In the genomic region with DNA sequence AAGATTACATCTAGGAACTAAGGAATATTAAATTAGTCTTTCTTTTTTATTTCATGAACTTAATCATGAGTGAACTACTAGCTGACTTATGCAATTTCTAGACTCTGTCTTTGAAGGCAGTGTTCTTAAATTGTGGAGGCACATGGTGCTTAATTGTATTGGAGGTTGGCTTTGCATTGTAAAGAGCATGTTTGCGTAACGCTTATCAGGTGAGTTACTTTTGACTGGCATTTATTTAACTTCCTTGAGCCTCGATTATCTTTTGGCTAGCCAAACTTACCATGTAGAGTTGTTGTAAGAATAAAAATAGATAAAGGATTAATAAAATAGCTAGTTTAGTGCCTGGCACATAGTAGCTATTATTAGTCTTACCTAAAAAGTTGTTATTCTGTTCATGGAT, we compare ENCODE assay signal across 37 cellular contexts.
"Had no signal": no experiment of that assay in that cellular context is flagged by ENCODE, and none has a peak within 500 bp of the region (broad histone marks: within the 10 kb centered on the region; RNA-seq: fewer than 3 reads in every experiment).

No MANE protein-coding gene starts in this region.

- ATAC-seq: activated naive CD4-positive, alpha-beta T cell treated with anti-CD3 and anti-CD28 coated beads, Interleukin-2, amount 50 U/mL, for 72 hours; activated naive CD8-positive, alpha-beta T cell treated with anti-CD3 and anti-CD28 coated beads, Interleukin-2, amount 50 U/mL, for 24 hours; activated T-cell treated with anti-CD3 and anti-CD28 coated beads, Interleukin-2, amount 50 U/mL, for 4 hours; activated T-cell treated with anti-CD3 and anti-CD28 coated beads, Interleukin-2, amount 50 U/mL, for 72 hours; activated T-helper 17 cell treated with anti-CD3 and anti-CD28 coated beads, Interleukin-2, amount 50 U/mL, for 72 hours; body of pancreas had no signal

- H3K4me3 Mint-ChIP-seq: activated naive CD4-positive, alpha-beta T cell treated with anti-CD3 and anti-CD28 coated beads for 36 hours; activated naive CD4-positive, alpha-beta T cell treated with anti-CD3 and anti-CD28 coated beads, Interleukin-2, amount 10 ng/mL, durations not matched to agents 7 days and 5 days; activated naive CD4-positive, alpha-beta T cell treated with anti-CD3 and anti-CD28 coated beads, Interleukin-2, amount 50 U/mL, for 24 hours; activated naive CD8-positive, alpha-beta T cell; activated naive CD8-positive, alpha-beta T cell treated with anti-CD3 and anti-CD28 coated beads for 36 hours; activated naive CD8-positive, alpha-beta T cell treated with anti-CD3 and anti-CD28 coated beads, Interleukin-2, amount 10 ng/mL, durations not matched to agents 7 days and 5 days; activated naive CD8-positive, alpha-beta T cell treated with anti-CD3 and anti-CD28 coated beads, Interleukin-2, amount 50 U/mL, for 24 hours; activated T-cell treated with anti-CD3 and anti-CD28 coated beads, Interleukin-2, amount 50 U/mL, for 24 hours; activated T-cell treated with anti-CD3 and anti-CD28 coated beads, Interleukin-2, amount 50 U/mL, for 4 hours; activated T-cell treated with anti-CD3 and anti-CD28 coated beads, Interleukin-2, amount 50 U/mL, for 72 hours; activated T-helper 1 cell treated with anti-CD3 and anti-CD28 coated beads, Interleukin-12 subunit alpha, Interleukin-12 subunit beta, Interleukin-2, Interleukin-4 antibody, amounts not matched to agents 30 ng/mL and 10 ng/mL and 1 ng/mL, durations not matched to agents 14 hours and 24 hours and 36 hours; activated T-helper 17 cell treated with anti-CD3 and anti-CD28 coated beads, Interleukin-2, amount 50 U/mL, for 72 hours; brain; central memory CD8-positive, alpha-beta T cell had no signal

- H3K9me3 Mint-ChIP-seq: activated naive CD4-positive, alpha-beta T cell treated with anti-CD3 and anti-CD28 coated beads, Interleukin-2, amount 10 ng/mL, durations not matched to agents 7 days and 5 days; activated T-helper 2 cell treated with anti-CD3 and anti-CD28 coated beads, Interferon-gamma antibody, Interleukin-2, Interleukin-4, amounts not matched to agents 10 μg/mL and 5 μg/mL and 100 μg/mL, durations not matched to agents 14 hours and 24 hours and 36 hours; central memory CD8-positive, alpha-beta T cell had no signal

- DNase-seq: activated effector memory CD4-positive, alpha-beta T cell treated with anti-CD3 and anti-CD28 coated beads, Interleukin-2, amount 50 U/mL, for 16 hours; activated effector memory CD4-positive, alpha-beta T cell treated with Interleukin-2 at 50 U/mL for 16 hours; activated gamma-delta T cell; activated gamma-delta T cell treated with Interleukin-2 at 50 U/mL for 16 hours; activated naive CD4-positive, alpha-beta T cell; activated naive CD4-positive, alpha-beta T cell treated with anti-CD3 and anti-CD28 coated beads for 36 hours; activated naive CD4-positive, alpha-beta T cell treated with anti-CD3 and anti-CD28 coated beads, Interleukin-2, amount 10 ng/mL, durations not matched to agents 7 days and 5 days; activated naive CD4-positive, alpha-beta T cell treated with anti-CD3 and anti-CD28 coated beads, Interleukin-2, amount 50 U/mL, for 16 hours; activated naive CD4-positive, alpha-beta T cell treated with Interleukin-2 at 50 U/mL for 16 hours; activated naive CD8-positive, alpha-beta T cell treated with anti-CD3 and anti-CD28 coated beads for 36 hours; activated naive CD8-positive, alpha-beta T cell treated with anti-CD3 and anti-CD28 coated beads, Interleukin-2, amount 10 ng/mL, durations not matched to agents 7 days and 5 days; activated naive CD8-positive, alpha-beta T cell treated with anti-CD3 and anti-CD28 coated beads, Interleukin-2, amount 50 U/mL, for 24 hours; activated T-cell treated with anti-CD3 and anti-CD28 coated beads, Interleukin-2, amount 50 U/mL, for 1 hour; activated T-cell treated with anti-CD3 and anti-CD28 coated beads, Interleukin-2, amount 50 U/mL, for 24 hours; activated T-cell treated with anti-CD3 and anti-CD28 coated beads, Interleukin-2, amount 50 U/mL, for 4 hours; activated T-cell treated with anti-CD3 and anti-CD28 coated beads, Interleukin-2, amount 50 U/mL, for 48 hours; activated T-cell treated with anti-CD3 and anti-CD28 coated beads, Interleukin-2, amount 50 U/mL, for 72 hours; adrenal gland; amniotic stem cell; amygdala; anterior cingulate cortex; aorta; body of pancreas; brain microvascular endothelial cell; central memory CD4-positive, alpha-beta T cell; cerebellar nuclear complex had no signal

- H3K4me1 Mint-ChIP-seq: activated naive CD4-positive, alpha-beta T cell treated with anti-CD3 and anti-CD28 coated beads, Interleukin-2, amount 10 ng/mL, durations not matched to agents 7 days and 5 days; activated naive CD4-positive, alpha-beta T cell treated with anti-CD3 and anti-CD28 coated beads, Interleukin-2, amount 50 U/mL, for 24 hours; activated naive CD8-positive, alpha-beta T cell treated with anti-CD3 and anti-CD28 coated beads for 36 hours; activated naive CD8-positive, alpha-beta T cell treated with anti-CD3 and anti-CD28 coated beads, Interleukin-2, amount 50 U/mL, for 24 hours; activated T-helper 17 cell treated with anti-CD3 and anti-CD28 coated beads, Interleukin-2, amount 50 U/mL, for 72 hours; central memory CD8-positive, alpha-beta T cell had no signal

- H3K27ac Mint-ChIP-seq: activated naive CD4-positive, alpha-beta T cell treated with anti-CD3 and anti-CD28 coated beads for 36 hours; activated naive CD4-positive, alpha-beta T cell treated with anti-CD3 and anti-CD28 coated beads, Interleukin-2, amount 10 ng/mL, durations not matched to agents 7 days and 5 days; activated naive CD4-positive, alpha-beta T cell treated with anti-CD3 and anti-CD28 coated beads, Interleukin-2, amount 50 U/mL, for 24 hours; activated naive CD4-positive, alpha-beta T cell treated with anti-CD3 and anti-CD28 coated beads, Interleukin-2, amount 50 U/mL, for 72 hours; activated naive CD8-positive, alpha-beta T cell; activated naive CD8-positive, alpha-beta T cell treated with anti-CD3 and anti-CD28 coated beads for 36 hours; activated naive CD8-positive, alpha-beta T cell treated with anti-CD3 and anti-CD28 coated beads, Interleukin-2, amount 10 ng/mL, durations not matched to agents 7 days and 5 days; activated naive CD8-positive, alpha-beta T cell treated with anti-CD3 and anti-CD28 coated beads, Interleukin-2, amount 50 U/mL, for 24 hours; activated T-cell treated with anti-CD3 and anti-CD28 coated beads, Interleukin-2, amount 50 U/mL, for 24 hours; activated T-cell treated with anti-CD3 and anti-CD28 coated beads, Interleukin-2, amount 50 U/mL, for 72 hours; activated T-helper 1 cell treated with anti-CD3 and anti-CD28 coated beads, Interleukin-12 subunit alpha, Interleukin-12 subunit beta, Interleukin-2, Interleukin-4 antibody, amounts not matched to agents 30 ng/mL and 10 ng/mL and 1 ng/mL, durations not matched to agents 14 hours and 24 hours and 36 hours; activated T-helper 17 cell treated with anti-CD3 and anti-CD28 coated beads, Interleukin-2, amount 50 U/mL, for 72 hours; activated T-helper 2 cell treated with anti-CD3 and anti-CD28 coated beads, Interferon-gamma antibody, Interleukin-2, Interleukin-4, amounts not matched to agents 10 μg/mL and 5 μg/mL and 100 μg/mL, durations not matched to agents 14 hours and 24 hours and 36 hours; brain had no signal

- H3K36me3 Mint-ChIP-seq: activated naive CD4-positive, alpha-beta T cell treated with anti-CD3 and anti-CD28 coated beads, Interleukin-2, amount 10 ng/mL, durations not matched to agents 7 days and 5 days; activated naive CD4-positive, alpha-beta T cell treated with anti-CD3 and anti-CD28 coated beads, Interleukin-2, amount 50 U/mL, for 24 hours; activated naive CD8-positive, alpha-beta T cell treated with anti-CD3 and anti-CD28 coated beads, Interleukin-2, amount 10 ng/mL, durations not matched to agents 7 days and 5 days had no signal

- H3K27ac ChIP-seq: adrenal gland, ascending aorta, body of pancreas, brain microvascular endothelial cell, breast epithelium, cardiac muscle cell had no signal
